Comparison of ENCODE assay signal across 10 cellular contexts in the genomic region with DNA sequence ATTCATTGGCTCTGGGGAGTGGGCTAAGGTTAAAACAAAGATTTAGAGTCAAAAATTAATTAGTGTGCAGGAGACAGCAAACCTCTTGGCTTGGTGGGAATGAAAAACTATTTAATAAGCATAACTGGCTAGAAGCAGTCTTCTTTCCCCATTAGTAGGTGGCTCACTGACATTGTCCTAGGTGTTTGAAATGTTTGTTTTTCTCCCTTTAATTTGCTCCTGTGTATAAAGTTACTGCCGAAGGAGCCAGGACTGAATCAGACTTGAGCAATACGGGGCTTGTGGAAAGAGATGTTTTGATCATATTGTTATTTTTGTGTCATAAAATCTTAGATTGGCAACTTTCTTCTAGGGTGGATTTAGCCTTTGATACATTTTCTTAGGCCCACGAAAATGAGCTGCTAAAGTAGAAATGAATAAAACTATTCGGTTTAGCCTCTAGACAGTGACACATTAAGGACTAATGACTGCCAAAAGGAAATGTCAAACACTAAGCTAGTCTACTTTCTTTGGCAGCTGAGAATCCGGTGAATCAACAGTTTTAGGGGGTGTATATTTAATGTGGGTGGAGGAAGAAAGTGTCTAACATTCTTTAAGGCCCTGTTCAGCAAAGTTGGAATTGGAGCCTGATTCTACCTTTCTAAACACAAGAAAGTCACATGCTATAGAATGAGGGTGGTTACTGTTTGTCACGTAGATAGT. TPM values are rescaled to one million over a fixed set of nuclear protein-coding genes. Genes with fewer than 3 reads are reported as not detected.
DNase-seq lines count a peak whose midpoint lies in the region; ATAC-seq, FAIRE-seq and TF ChIP-seq lines count a peak whose summit lies in the region.
"Had no signal": no experiment of that assay in that cellular context is flagged by ENCODE, and none has a peak within 500 bp of the region (broad histone marks: within the 10 kb centered on the region; RNA-seq: fewer than 3 reads in every experiment).

No MANE protein-coding gene starts in this region.

- H3K9me2 ChIP-seq in GM23248 (ENCODE audit: insufficient read depth), result peaks cover 3% of the 10 kb centered on the region; the same call in 1 of the 2 replicates

- WGBS in GM23248 (ENCODE audit: low coverage in 1 of 2, low lambda C conversion rate in 2 of 2, missing lambda C conversion rate in 2 of 2), 2 experiments, result 2 to 3% methylated on average over 6 of the region's 6 CpGs

- H3K9ac ChIP-seq in GM23248 (peak overlapping the region; percentile 42), astrocyte (ENCODE audit: low read length) (peak overlapping the region; percentile 50), skeletal muscle satellite cell (ENCODE audit: low read depth, low read length) (peak overlapping the region; percentile 59)

- peak overlapping the region; percentile 81 for H3K27ac Mint-ChIP-seq in astrocyte (ENCODE audit: unreplicated experiment)
- H3K27ac Mint-ChIP-seq: activated naive CD8-positive, alpha-beta T cell treated with anti-CD3 and anti-CD28 coated beads, Interleukin-2, amount 50 U/mL, for 24 hours had no signal

- peaks cover 2% of the 10 kb centered on the region for H3K36me3 Mint-ChIP-seq in astrocyte (ENCODE audit: low read depth, unreplicated experiment)

- TF ChIP-seq CTCF in astrocyte (IDR thresholded peaks at IDR 0.05; ENCODE audit: insufficient read depth, low read depth, low read length), result no peak

- H3K4me1 Mint-ChIP-seq in astrocyte (ENCODE audit: low read depth, unreplicated experiment), result peaks cover 41% of the 10 kb centered on the region

- H3K27me3 Mint-ChIP-seq in astrocyte (ENCODE audit: low read depth, unreplicated experiment), result no peaks in the 10 kb centered on the region
- H3K27me3 Mint-ChIP-seq: activated naive CD8-positive, alpha-beta T cell treated with anti-CD3 and anti-CD28 coated beads, Interleukin-2, amount 50 U/mL, for 24 hours had no signal

- no peaks in the 10 kb centered on the region for H3K9me3 Mint-ChIP-seq in astrocyte (ENCODE audit: unreplicated experiment)
- H3K9me3 Mint-ChIP-seq: activated naive CD8-positive, alpha-beta T cell treated with anti-CD3 and anti-CD28 coated beads, Interleukin-2, amount 50 U/mL, for 24 hours had no signal

- H3K9me3 ChIP-seq in GM23248 (ENCODE audit: low read depth) (no peaks in the 10 kb centered on the region), astrocyte (ENCODE audit: insufficient read depth, low read depth, low read length) (no peaks in the 10 kb centered on the region), skeletal muscle satellite cell (replicated peaks; ENCODE audit: low read length) (no peaks in the 10 kb centered on the region)

- H3K36me3 ChIP-seq in GM23248 (ENCODE audit: low read depth) (peaks cover 10% of the 10 kb centered on the region; the same call in 1 of the 2 replicates), astrocyte (ENCODE audit: insufficient read depth, low read length) (peaks cover 2% of the 10 kb centered on the region), skeletal muscle satellite cell (ENCODE audit: insufficient read depth, low read length) (no peaks in the 10 kb centered on the region)

- H3K4me3 ChIP-seq in GM23248 (peak overlapping the region; percentile 47), astrocyte (ENCODE audit: insufficient read depth, low read depth, low read length) (no peak overlapping the region), skeletal muscle satellite cell (ENCODE audit: low read length) (peak overlapping the region; percentile 48)

- no peaks in the 10 kb centered on the region for H3K27me3 ChIP-seq in GM23248 (replicated peaks; ENCODE audit: insufficient read depth)
- no peaks in the 10 kb centered on the region for H3K27me3 ChIP-seq in astrocyte (ENCODE audit: insufficient read depth, low read length)
- H3K27me3 ChIP-seq in skeletal muscle satellite cell (ENCODE audit: control insufficient read depth, insufficient read depth, low read length), result no peaks in the 10 kb centered on the region

- DNase-seq in GM23248 (peak; percentile 92), astrocyte (ENCODE audit: low read depth) (peak; percentile 94), glomerular visceral epithelial cell (ENCODE audit: extremely low spot score) (peak; percentile 47), NK-92 (lab: John Stamatoyannopoulos, UW; ENCODE audit: unreplicated experiment) (no peak), mesenteric fat pad (ENCODE audit: low spot score) (no peak)
- DNase-seq: activated naive CD8-positive, alpha-beta T cell treated with anti-CD3 and anti-CD28 coated beads, Interleukin-2, amount 50 U/mL, for 24 hours; NCI-H446 treated with DMSO at 0.1 percent for 48 hours had no signal

- peaks cover 64% of the 10 kb centered on the region for H3F3A ChIP-seq in GM23248 (ENCODE audit: insufficient read depth)

- H4K20me1 ChIP-seq in GM23248 (ENCODE audit: insufficient read depth) (no peaks in the 10 kb centered on the region), astrocyte (ENCODE audit: insufficient read depth, low read length) (peaks cover 71% of the 10 kb centered on the region)

- peak overlapping the region; percentile 40 for H3K4me3 Mint-ChIP-seq in astrocyte (ENCODE audit: unreplicated experiment)
- H3K4me3 Mint-ChIP-seq: activated naive CD8-positive, alpha-beta T cell treated with anti-CD3 and anti-CD28 coated beads, Interleukin-2, amount 50 U/mL, for 24 hours had no signal

- H3K27ac ChIP-seq in GM23248 (peak overlapping the region; percentile 78), astrocyte (ENCODE audit: low read depth, low read length) (peak overlapping the region; percentile 59)

- H2AFZ ChIP-seq in GM23248 (no peak overlapping the region), astrocyte (ENCODE audit: low read depth, low read length) (no peak overlapping the region)

- FAIRE-seq in astrocyte (lab: Jason Lieb, UNC), result peak; percentile 97

- in situ Hi-C loops in GM23248 (cut with MboI), result no loop called here

- peaks cover 69% of the 10 kb centered on the region for H3K4me1 ChIP-seq in GM23248 (ENCODE audit: insufficient read depth)
- H3K4me1 ChIP-seq in astrocyte (ENCODE audit: insufficient read depth, low read length), result peaks cover 29% of the 10 kb centered on the region
- H3K4me1 ChIP-seq in skeletal muscle satellite cell (ENCODE audit: control insufficient read depth, insufficient read depth, low read length), result peaks cover 46% of the 10 kb centered on the region

- H3K79me2 ChIP-seq in GM23248 (ENCODE audit: insufficient read depth) (peaks cover 87% of the 10 kb centered on the region), astrocyte (ENCODE audit: insufficient read depth, low read length) (peaks cover 94% of the 10 kb centered on the region)

- peak overlapping the region; percentile 77 for H3K4me2 ChIP-seq in GM23248 (ENCODE audit: unreplicated experiment)
- H3K4me2 ChIP-seq in astrocyte (ENCODE audit: low read length), result peak overlapping the region; percentile 65
- H3K4me2 ChIP-seq in skeletal muscle satellite cell (ENCODE audit: low read length), result peak overlapping the region; percentile 69

- ATAC-seq in HG03571 (IDR thresholded peaks at IDR 0.05; ENCODE audit: unreplicated experiment) (no peak), GM18870 (IDR thresholded peaks at IDR 0.05; ENCODE audit: unreplicated experiment) (no peak)
- ATAC-seq: activated naive CD8-positive, alpha-beta T cell treated with anti-CD3 and anti-CD28 coated beads, Interleukin-2, amount 50 U/mL, for 24 hours had no signal

RNA-seq across cellular contexts. Expression of gene LRRTM2, which starts 30.2 kb away (rescaled TPM):
- 0.11 and 0.38 TPM in 2 replicates for total RNA-seq in GM23248 (2014; rRNA removed; shearing (Covaris generic))
- polyA plus RNA-seq in GM23248 (2016; fragmentation: Nextera tagmentation; extraction: Ambion mirVana), result 0.22 and 0.71 TPM in 2 replicates
- total RNA-seq in astrocyte (0.54 and 0.70 TPM in 2 replicates), mesenteric fat pad (1.3 TPM)
- total RNA-seq in skeletal muscle satellite cell (2012; rRNA removed), result 0.66 and 1.3 TPM in 2 replicates

Comparison
In these comparisons a context has a peak if more than half of its experiments do, and no peak if none do; other contexts are left out.
1. DNase-seq: peak in GM23248 (single experiment), astrocyte (single experiment) and glomerular visceral epithelial cell (single experiment); none in NK-92 (single experiment) and mesenteric fat pad (single experiment).
2. Peak in every context shown above with its lines, with median percentiles within 50 percentile points of each other: H3K4me2 ChIP-seq and H3K9ac ChIP-seq.